ENCODE assay signal across 13 cellular contexts in the genomic region with DNA sequence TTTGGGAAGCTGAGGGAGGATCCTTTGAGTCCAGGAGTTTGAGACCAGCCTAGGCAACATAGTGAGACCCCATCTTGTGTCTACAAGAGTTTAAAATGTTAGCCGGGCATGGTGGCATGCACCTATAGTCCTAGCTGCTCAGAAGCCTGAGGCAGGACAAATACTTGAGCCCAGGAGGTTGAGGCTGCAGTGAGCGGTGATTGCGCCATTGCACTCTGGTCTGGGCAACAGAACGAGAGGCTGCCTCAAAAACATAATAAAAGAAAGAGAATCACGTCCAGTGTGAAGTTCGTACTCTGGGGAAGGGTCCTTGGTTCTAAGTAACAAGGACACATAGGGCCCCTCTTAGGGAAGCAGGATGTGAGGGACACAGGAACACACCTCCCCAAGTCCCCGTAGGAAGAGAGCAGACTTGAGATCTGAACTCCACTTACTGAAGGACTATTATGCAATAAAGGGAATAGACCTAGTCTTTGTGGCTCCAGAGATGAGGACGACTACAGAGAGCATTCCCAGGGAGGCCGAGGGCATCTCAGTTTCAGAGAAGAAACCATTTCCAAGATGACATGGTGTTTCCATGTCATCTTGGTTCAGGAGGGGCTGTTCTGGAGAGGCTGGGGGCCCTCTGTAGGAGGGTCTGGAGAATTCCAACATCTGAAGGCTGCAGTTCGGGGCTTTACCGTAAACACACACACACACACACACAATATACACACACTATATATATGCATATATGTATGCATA. TPM values are rescaled to one million over a fixed set of nuclear protein-coding genes. Genes with fewer than 3 reads are reported as not detected.
DNase-seq lines count a peak whose midpoint lies in the region; ATAC-seq, FAIRE-seq and TF ChIP-seq lines count a peak whose summit lies in the region.
"Had no signal": no experiment of that assay in that cellular context is flagged by ENCODE, and none has a peak within 500 bp of the region (broad histone marks: within the 10 kb centered on the region; RNA-seq: fewer than 3 reads in every experiment).

No MANE protein-coding gene starts in this region.

- no peak for TF ChIP-seq EP300 in HepG2 (IDR thresholded peaks at IDR 0.05; ENCODE audit: low read depth in 2 of 2, low read length in 2 of 2)
- no peak for TF ChIP-seq EP300 in HepG2 (CRISPR knock-in tag; IDR thresholded peaks at IDR 0.05; ENCODE audit: borderline replicate concordance)
- no peak for TF ChIP-seq EP300 in tibial nerve (IDR thresholded peaks at IDR 0.05)

- TF ChIP-seq POLR2A in NB4 (IDR thresholded peaks at IDR 0.05; ENCODE audit: extremely low read depth, insufficient read length) (no peak), HepG2 (IDR thresholded peaks at IDR 0.05; ENCODE audit: insufficient read depth in 1 of 2, low read depth in 2 of 2, low read length in 2 of 2) (no peak), tibial nerve (IDR thresholded peaks at IDR 0.05) (no peak)

- H2AFZ ChIP-seq in mammary epithelial cell (ENCODE audit: low read depth, low read length) (peak overlapping the region; percentile 88), HepG2 (ENCODE audit: low read length) (peak overlapping the region; percentile 94)

- no peaks in the 10 kb centered on the region for H3K27me3 ChIP-seq in mammary epithelial cell (ENCODE audit: insufficient read depth, low read length)
- H3K27me3 ChIP-seq in HepG2 (ENCODE audit: control insufficient read depth in 1 of 2, insufficient read depth in 2 of 2, low read length in 2 of 2), result no peaks in the 10 kb centered on the region
- H3K27me3 ChIP-seq in tibial nerve, result no peaks in the 10 kb centered on the region

- WGBS in mammary epithelial cell (ENCODE audit: low coverage, missing lambda C conversion rate), result 14% methylated on average over 11 of the region's 11 CpGs
- WGBS in HepG2 (ENCODE audit: low lambda C conversion rate), result 5% methylated on average over 11 of the region's 11 CpGs
- 49 to 50% methylated on average over 11 of the region's 11 CpGs for WGBS in tibial nerve, 2 donors

- in situ Hi-C loops in mammary epithelial cell (cut with MboI; ENCODE audit: low sequenced_read_pairs in 2 of 2) (no loop called here), HepG2 (cut with HindIII; ENCODE audit: extremely low pct_ligation_motif_present, low pct_unique_long_range_greater_than_20kb) (no loop called here)

- H3K4me3 ChIP-seq in NB4 (ENCODE audit: low read depth, low read length) (peak overlapping the region; percentile 13), mammary epithelial cell (replicated peaks in 1 of 3; ENCODE audit: insufficient read depth in 1 of 3, low read depth in 2 of 3, low read length in 3 of 3) (peak overlapping the region in 1 of 3 experiments; percentile 21), HepG2 (replicated peaks in 1 of 3; ENCODE audit: insufficient read depth in 1 of 3, low read depth in 2 of 3, low read length in 3 of 3) (peak overlapping the region; percentile 43 to 73 (median 59)), tibial nerve (peak overlapping the region in 1 of 4 donors; percentile 33)
- H3K4me3 ChIP-seq: HAP-1 had no signal

- H3K27ac ChIP-seq in mammary epithelial cell (ENCODE audit: insufficient read depth, low read depth, low read length) (peak overlapping the region; percentile 84), HepG2 (ENCODE audit: extremely low read length, insufficient read depth, low read length) (peak overlapping the region; percentile 51), tibial nerve (peak overlapping the region; percentile 64 to 94 (median 76))

- FAIRE-seq in HepG2 (lab: Jason Lieb, UNC), result peak; percentile 79

- H3K9ac ChIP-seq in mammary epithelial cell (ENCODE audit: insufficient read depth, low read length), result peak overlapping the region; percentile 28
- peak overlapping the region; percentile 41 for H3K9ac ChIP-seq in HepG2 (ENCODE audit: insufficient read depth, low read depth, low read length)

- H4K20me1 ChIP-seq in mammary epithelial cell (ENCODE audit: insufficient read depth, low read length) (no peaks in the 10 kb centered on the region), HepG2 (ENCODE audit: insufficient read depth, low read length) (no peaks in the 10 kb centered on the region)

- dilution Hi-C loops in mammary epithelial cell (cut with HindIII; ENCODE audit: low sequenced_read_pairs), result no loop called here

- no peak for TF ChIP-seq RAD21 in HepG2 (CRISPR knock-in tag; IDR thresholded peaks at IDR 0.05)

- H3K4me1 ChIP-seq in mammary epithelial cell (ENCODE audit: insufficient read depth, low read length) (peaks cover 16% of the 10 kb centered on the region), HepG2 (ENCODE audit: insufficient read depth, low read length) (peaks cover 67% of the 10 kb centered on the region), tibial nerve (peaks cover 0 to 28% (median 12%) of the 10 kb centered on the region in 4 donors)
- H3K4me1 ChIP-seq: HAP-1 had no signal

- H3K4me2 ChIP-seq in mammary epithelial cell (ENCODE audit: insufficient read depth, low read depth, low read length), result peak overlapping the region; percentile 77
- H3K4me2 ChIP-seq in HepG2 (ENCODE audit: low read depth, low read length), result peak overlapping the region; percentile 93

- peak; percentile 63 for ATAC-seq in HepG2
- no peak for ATAC-seq in HG03460 (IDR thresholded peaks at IDR 0.05; ENCODE audit: unreplicated experiment)

- H3K9me3 ChIP-seq in mammary epithelial cell (replicated peaks; ENCODE audit: insufficient read depth, low read length) (no peaks in the 10 kb centered on the region), HepG2 (ENCODE audit: low read length) (no peaks in the 10 kb centered on the region), tibial nerve (no peaks in the 10 kb centered on the region)
- H3K9me3 ChIP-seq: HAP-1 had no signal

- POLR2A ChIA-PET in HepG2 (lab: Yijun Ruan, JAX), result interaction anchor here (1.0 to 3.7 kb wide), 2 partner anchors 9 to 11 kb away, joined by 9 to 13 read pairs; partner anchors contain the start of gene ENO1

- BruUV-seq in mammary epithelial cell (replicated peaks; lab: Mats Ljungman, UMichigan) (no TSS peak), HepG2 (replicated peaks; lab: Mats Ljungman, UMichigan) (no TSS peak)

- CTCF ChIA-PET in mammary epithelial cell (lab: Charles Lee; ENCODE audit: low non-redundant PET), result no interaction called here
- CTCF ChIA-PET in HepG2 (lab: Yijun Ruan, JAX; ENCODE audit: low intra/inter-chr PET ratio, low total read pairs), result no interaction called here

- intact Hi-C loops in mammary epithelial cell (cut with micrococcal nuclease) (no loop called here), HepG2 (cut with micrococcal nuclease; ENCODE audit: unreplicated experiment) (no loop called here)

- DNase-seq in NB4 (ENCODE audit: low read depth) (peak; percentile 68), mammary epithelial cell (no peak), HepG2 (ENCODE audit: low spot score) (no peak), tibial nerve (ENCODE audit: low spot score in 2 of 2) (peak; percentile 35 to 45), NOMO-1 treated with dmso at 0.1 percent for 144 hours (lab: John Stamatoyannopoulos, UW; ENCODE audit: unreplicated experiment) (no peak), DMS153 (lab: John Stamatoyannopoulos, UW) (no peak)
- DNase-seq: activated T-cell treated with anti-CD3 and anti-CD28 coated beads, Interleukin-2, amount 50 U/mL, for 1 hour; cortex of kidney; DND-41; NCI-H1417 treated with DMSO at 0.1 percent for 48 hours; NK-92 treated with Interleukin-12 subunit alpha and Interleukin-12 subunit beta, amount 100 ng/mL, for 24 hours had no signal

- H3K36me3 ChIP-seq in mammary epithelial cell (ENCODE audit: insufficient read depth, low read length) (no peaks in the 10 kb centered on the region), HepG2 (replicated peaks in 1 of 2; ENCODE audit: control insufficient read depth in 1 of 2, insufficient read depth in 2 of 2, low read length in 2 of 2) (no peaks in the 10 kb centered on the region), tibial nerve (no peaks in the 10 kb centered on the region)
- H3K36me3 ChIP-seq: HAP-1 had no signal

- no peaks in the 10 kb centered on the region for H3K79me2 ChIP-seq in mammary epithelial cell (ENCODE audit: insufficient read depth, low read length)
- H3K79me2 ChIP-seq in HepG2 (ENCODE audit: insufficient read depth, low read length), result peaks cover 2% of the 10 kb centered on the region

- no peak for TF ChIP-seq CTCF in NB4 (IDR thresholded peaks at IDR 0.05; ENCODE audit: low read depth, low read length)
- no peak for TF ChIP-seq CTCF in mammary epithelial cell (conservative IDR thresholded peaks at IDR 0.05 in 1 of 2, IDR thresholded peaks at IDR 0.05 in 1 of 2; ENCODE audit: extremely low read depth in 1 of 2, insufficient read depth in 1 of 2, low read depth in 1 of 2, low read length in 2 of 2)
- TF ChIP-seq CTCF in HepG2 (CRISPR knock-in tag; IDR thresholded peaks at IDR 0.05), result peak; percentile 36; the same call in 1 of the 2 replicates
- no peak for TF ChIP-seq CTCF in tibial nerve (IDR thresholded peaks at IDR 0.05)

RNA-seq across cellular contexts. Expression of gene ENO1, which starts 10.8 kb away (rescaled TPM):
- total RNA-seq in mammary epithelial cell (1,000 to 10,000 TPM; 1,459 to 2,190 TPM), HepG2 (2016; rRNA removed; fragmentation: Illumina TruSeq; extraction: Trizol) (1,559 and 2,216 TPM in 2 replicates), tibial nerve (100 to 1,000 TPM; 373 to 741 (median 459) TPM)
- polyA plus RNA-seq in mammary epithelial cell (3,004 TPM), HepG2 (2011; rRNA removed) (2,835 and 3,103 TPM in 2 replicates)
- 2,906 TPM for polyA minus RNA-seq in mammary epithelial cell
- 233 and 251 TPM in 2 replicates for total RNA-seq in HepG2 (2016; cell fraction: cytosol; rRNA removed; fragmentation: Illumina TruSeq; extraction: Trizol; ENCODE audit: low read depth)
- 1,559 and 2,270 TPM in 2 replicates for total RNA-seq in HepG2 (2016; cell fraction: insoluble cytoplasmic fraction; rRNA removed; fragmentation: Illumina TruSeq; extraction: Trizol)
- total RNA-seq in HepG2 (2016; cell fraction: membrane; rRNA removed; fragmentation: Illumina TruSeq; extraction: Trizol), result 352 and 366 TPM in 2 replicates
- total RNA-seq in HepG2 (2016; cell fraction: nucleus; rRNA removed; fragmentation: Illumina TruSeq; extraction: Trizol), result 647 and 688 TPM in 2 replicates
- polyA plus RNA-seq in HepG2 (2011; cell fraction: cytosol; rRNA removed), result 2,814 and 3,536 TPM in 2 replicates
- polyA plus RNA-seq in HepG2 (2011; cell fraction: nucleus; rRNA removed), result 1,312 and 1,364 TPM in 2 replicates
- polyA plus RNA-seq in HepG2 (2012), result 2,599 and 3,087 TPM in 2 replicates
- 244 and 257 TPM in 2 replicates for polyA plus RNA-seq in HepG2 (2016; cell fraction: cytosol; fragmentation: Illumina TruSeq; extraction: Trizol; ENCODE audit: low read depth)
- polyA plus RNA-seq in HepG2 (2016; cell fraction: insoluble cytoplasmic fraction; fragmentation: Illumina TruSeq; extraction: Trizol; ENCODE audit: low read depth), result 2,184 and 2,214 TPM in 2 replicates
- polyA plus RNA-seq in HepG2 (2016; cell fraction: membrane; fragmentation: Illumina TruSeq; extraction: Trizol; ENCODE audit: low read depth), result 258 and 284 TPM in 2 replicates
- polyA plus RNA-seq in HepG2 (2016; cell fraction: nucleus; fragmentation: Illumina TruSeq; extraction: Trizol; ENCODE audit: insufficient read depth, low read depth), result 796 and 841 TPM in 2 replicates
- 4,265 and 4,548 TPM in 2 replicates for polyA minus RNA-seq in HepG2 (2011; rRNA and poly(A)+ RNA removed; ENCODE audit: low replicate concordance)
- 2,231 and 2,479 TPM in 2 replicates for polyA minus RNA-seq in HepG2 (2011; cell fraction: cytosol; rRNA and poly(A)+ RNA removed)
- polyA minus RNA-seq in HepG2 (2011; cell fraction: nucleus; rRNA and poly(A)+ RNA removed), result 525 and 715 TPM in 2 replicates

RNA-seq across cellular contexts. Expression of gene CA6, which starts 56.4 kb away (rescaled TPM):
- under 1 TPM in 1 of 2 donors, not detected in 1; 0.67 TPM for total RNA-seq in mammary epithelial cell
- 0.08 TPM for polyA plus RNA-seq in mammary epithelial cell
- polyA minus RNA-seq in mammary epithelial cell, result not detected
- total RNA-seq in HepG2 (2016; rRNA removed; fragmentation: Illumina TruSeq; extraction: Trizol), result not detected in 2 replicates
- total RNA-seq in HepG2 (2016; cell fraction: cytosol; rRNA removed; fragmentation: Illumina TruSeq; extraction: Trizol; ENCODE audit: low read depth), result not detected in 2 replicates
- not detected in 2 replicates for total RNA-seq in HepG2 (2016; cell fraction: insoluble cytoplasmic fraction; rRNA removed; fragmentation: Illumina TruSeq; extraction: Trizol)
- total RNA-seq in HepG2 (2016; cell fraction: membrane; rRNA removed; fragmentation: Illumina TruSeq; extraction: Trizol), result not detected in 2 replicates
- total RNA-seq in HepG2 (2016; cell fraction: nucleus; rRNA removed; fragmentation: Illumina TruSeq; extraction: Trizol), result not detected in 2 replicates
- not detected in 2 replicates for polyA plus RNA-seq in HepG2 (2011; rRNA removed)
- polyA plus RNA-seq in HepG2 (2011; cell fraction: cytosol; rRNA removed), result not detected in 2 replicates
- not detected in 2 replicates for polyA plus RNA-seq in HepG2 (2011; cell fraction: nucleus; rRNA removed)
- polyA plus RNA-seq in HepG2 (2012), result not detected in 2 replicates
- not detected in 2 replicates for polyA plus RNA-seq in HepG2 (2016; cell fraction: cytosol; fragmentation: Illumina TruSeq; extraction: Trizol; ENCODE audit: low read depth)
- polyA plus RNA-seq in HepG2 (2016; cell fraction: insoluble cytoplasmic fraction; fragmentation: Illumina TruSeq; extraction: Trizol; ENCODE audit: low read depth), result not detected in 2 replicates
- polyA plus RNA-seq in HepG2 (2016; cell fraction: membrane; fragmentation: Illumina TruSeq; extraction: Trizol; ENCODE audit: low read depth), result not detected in 2 replicates
- not detected in 2 replicates for polyA plus RNA-seq in HepG2 (2016; cell fraction: nucleus; fragmentation: Illumina TruSeq; extraction: Trizol; ENCODE audit: insufficient read depth, low read depth)
- polyA minus RNA-seq in HepG2 (2011; rRNA and poly(A)+ RNA removed; ENCODE audit: low replicate concordance), result not detected in 2 replicates
- polyA minus RNA-seq in HepG2 (2011; cell fraction: cytosol; rRNA and poly(A)+ RNA removed), result not detected in 2 replicates
- not detected in 2 replicates for polyA minus RNA-seq in HepG2 (2011; cell fraction: nucleus; rRNA and poly(A)+ RNA removed)
- not detected for total RNA-seq in tibial nerve

Comparison
In these comparisons a context has a peak if more than half of its experiments do, and no peak if none do; other contexts are left out.
1. DNase-seq: peak in NB4 (single experiment) and tibial nerve (2 of 2); none in mammary epithelial cell (single experiment), HepG2 (single experiment), NOMO-1 treated with dmso at 0.1 percent for 144 hours (single experiment) and DMS153 (single experiment).
2. Peak in every context shown above with its lines, with median percentiles within 50 percentile points of each other: H3K27ac ChIP-seq.